In genomic region chr1:157138220-157139124, GRCh38 we compare ENCODE assay signal across 1 cellular context.
TF ChIP-seq lines count a peak whose summit lies in the region.

Gene ETV3 (minus strand): TSS chr1:157138395. CDS start chr1:157136352, 2,043 bp downstream.

TF ChIP-seq in WTC11, 78 proteins besides CTCF, POLR2A, EP300 and RAD21 (continued from another document):
- TF ChIP-seq IRF1 (CRISPR knock-in tag; IDR thresholded peaks at IDR 0.05) (peak; percentile 61; the same call in 1 of the 2 replicates), E2F1 (CRISPR knock-in tag; IDR thresholded peaks at IDR 0.05) (no peak), ZBTB21 (CRISPR knock-in tag; IDR thresholded peaks at IDR 0.05; ENCODE audit: borderline replicate concordance) (peak; percentile 64; the same call in 1 of the 2 replicates), ZNF232 (CRISPR knock-in tag; IDR thresholded peaks at IDR 0.05) (no peak), ZMAT4 (CRISPR knock-in tag; IDR thresholded peaks at IDR 0.05) (no peak), TCF7 (CRISPR knock-in tag; IDR thresholded peaks at IDR 0.05; ENCODE audit: low read depth) (no peak), ZSCAN18 (CRISPR knock-in tag; IDR thresholded peaks at IDR 0.05) (no peak), ATF6 (CRISPR knock-in tag; IDR thresholded peaks at IDR 0.05) (no peak), ZNF138 (CRISPR knock-in tag; conservative IDR thresholded peaks at IDR 0.05) (no peak), HMGXB4 (CRISPR knock-in tag; IDR thresholded peaks at IDR 0.05) (peak; percentile 92; the same call in 1 of the 2 replicates), OVOL2 (CRISPR knock-in tag; IDR thresholded peaks at IDR 0.05; ENCODE audit: borderline replicate concordance) (no peak), ATF2 (CRISPR knock-in tag; IDR thresholded peaks at IDR 0.05; ENCODE audit: borderline replicate concordance, low read depth) (no peak), ELF4 (CRISPR knock-in tag; IDR thresholded peaks at IDR 0.05; ENCODE audit: low read depth) (no peak), ERG (CRISPR knock-in tag; IDR thresholded peaks at IDR 0.05) (no peak), HMGA2 (CRISPR knock-in tag; IDR thresholded peaks at IDR 0.05) (no peak), JUN (CRISPR knock-in tag; IDR thresholded peaks at IDR 0.05) (no peak), SP1 (CRISPR knock-in tag; conservative IDR thresholded peaks at IDR 0.05) (peak; percentile 64; the same call in 1 of the 2 replicates), USF1 (CRISPR knock-in tag; IDR thresholded peaks at IDR 0.05) (no peak), PRDM15 (CRISPR knock-in tag; IDR thresholded peaks at IDR 0.05) (no peak), ZNF425 (CRISPR knock-in tag; conservative IDR thresholded peaks at IDR 0.05) (no peak), ZNF532 (CRISPR knock-in tag; IDR thresholded peaks at IDR 0.05; ENCODE audit: borderline replicate concordance) (no peak), CDX4 (CRISPR knock-in tag; IDR thresholded peaks at IDR 0.05; ENCODE audit: borderline replicate concordance) (no peak), JAZF1 (CRISPR knock-in tag; IDR thresholded peaks at IDR 0.05) (no peak)
